1 cellular context compared by ENCODE assay signal in the genomic region with DNA sequence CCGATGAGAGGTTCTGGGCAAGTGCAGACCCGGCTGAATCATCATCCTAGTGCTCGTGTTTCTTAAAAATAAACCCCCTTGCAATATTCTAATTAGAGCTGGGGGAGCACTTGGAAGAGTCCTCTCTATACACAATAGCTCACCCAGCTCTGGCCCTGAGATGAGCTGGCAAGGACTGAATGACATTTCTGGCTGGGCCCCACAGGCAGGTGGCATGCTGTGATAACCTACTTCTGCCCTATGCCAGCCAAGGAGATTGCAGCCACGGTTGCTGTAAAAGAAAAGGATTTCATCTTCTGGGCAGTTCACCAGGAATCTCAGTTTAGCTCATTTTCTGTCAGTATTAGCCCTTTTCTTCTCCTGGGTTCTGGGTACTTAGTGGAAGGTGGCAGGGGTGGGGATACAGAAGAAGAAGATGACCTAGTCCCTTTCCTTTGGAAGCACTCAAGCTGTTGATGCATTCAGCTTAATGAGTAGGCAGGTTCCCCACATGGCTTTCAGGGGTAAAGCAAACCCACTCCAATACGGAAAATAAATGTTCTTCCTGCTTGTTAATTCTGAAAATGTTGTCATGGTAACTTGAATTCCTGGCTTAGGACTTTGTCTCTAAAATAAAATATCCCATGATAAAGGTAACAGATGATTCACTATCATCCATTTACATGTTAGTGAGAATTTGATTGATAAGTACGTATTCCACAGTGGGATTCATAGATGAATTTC.
TF ChIP-seq lines count a peak whose summit lies in the region.

No MANE protein-coding gene starts in this region.

TF ChIP-seq in IMR-90, 13 proteins besides CTCF, POLR2A, EP300 and RAD21 (continued from another document):
- TF ChIP-seq BHLHE40 (IDR thresholded peaks at IDR 0.05; ENCODE audit: low read depth, low read length) (no peak), CHD1 (IDR thresholded peaks at IDR 0.05; ENCODE audit: low read depth, low read length) (no peak), MAFK (IDR thresholded peaks at IDR 0.05; ENCODE audit: low read depth, low read length) (no peak), MXI1 (IDR thresholded peaks at IDR 0.05; ENCODE audit: borderline replicate concordance, low read depth, low read length) (no peak), CEBPB (IDR thresholded peaks at IDR 0.05; ENCODE audit: low read depth, low read length) (no peak)
